ENCODE assay signal across 10 cellular contexts in the genomic region with DNA sequence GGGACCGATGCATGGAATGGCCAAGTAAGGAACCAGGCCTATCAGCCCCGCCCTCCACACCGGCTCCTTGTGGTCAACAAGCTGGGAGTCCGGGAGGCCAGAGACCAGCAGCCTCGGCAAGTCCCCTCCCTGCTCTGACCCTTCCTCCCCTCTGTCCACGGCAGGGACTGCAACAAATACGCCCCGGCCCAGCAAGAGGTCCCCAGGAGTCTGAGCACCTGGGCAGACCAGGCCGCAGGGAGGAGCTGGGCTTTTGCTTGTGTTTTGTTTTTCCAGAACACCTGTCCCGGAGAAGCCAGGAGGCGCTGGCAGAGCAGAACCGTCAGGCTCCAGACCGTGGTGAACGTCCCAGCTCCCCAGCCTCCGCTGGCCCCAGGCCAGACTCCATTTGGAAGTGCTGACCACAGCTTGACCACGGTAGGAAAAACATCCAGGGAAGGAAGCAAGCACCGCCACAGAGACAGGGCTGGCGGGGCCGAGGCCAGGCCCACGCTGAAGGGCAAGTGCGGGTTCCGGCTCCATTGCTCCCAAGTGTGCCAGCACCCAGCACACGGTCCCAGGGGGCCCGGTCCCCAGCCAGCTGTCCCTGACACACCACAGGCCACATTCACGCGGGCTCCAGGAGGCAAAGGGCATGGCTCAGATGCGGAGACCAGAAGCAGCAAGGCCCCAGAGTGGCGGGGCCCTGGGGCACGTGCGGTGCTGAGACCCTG. TPM values are rescaled to one million over a fixed set of nuclear protein-coding genes. Genes with fewer than 3 reads are reported as not detected.
DNase-seq lines count a peak whose midpoint lies in the region; ATAC-seq and TF ChIP-seq lines count a peak whose summit lies in the region.
"Had no signal": no experiment of that assay in that cellular context is flagged by ENCODE, and none has a peak within 500 bp of the region (broad histone marks: within the 10 kb centered on the region; RNA-seq: fewer than 3 reads in every experiment).

No MANE protein-coding gene starts in this region.

- peak overlapping the region; percentile 51 to 87 (median 68) for H3K4me2 ChIP-seq in BLaER1 treated with 17β-estradiol and CSF1 and Interleukin-3, amounts not matched to agents 10 nM and 100 nM
- H3K4me2 ChIP-seq in neuronal stem cell (ENCODE audit: insufficient read depth, low read length, poor library complexity, severe bottlenecking): no peak overlapping the region
- H3K4me2 ChIP-seq: KMS-11 had no signal

- H3K18ac ChIP-seq in neuronal stem cell (ENCODE audit: low read length): peak overlapping the region; percentile 2

- H2BK5ac ChIP-seq in neuronal stem cell (ENCODE audit: low read length): no peak overlapping the region

- H3K79me1 ChIP-seq in neuronal stem cell (ENCODE audit: low read depth, low read length): peaks cover 9% of the 10 kb centered on the region

- TF ChIP-seq CTCF in fibroblast of the aortic adventitia (IDR thresholded peaks at IDR 0.05; ENCODE audit: insufficient read depth, low read length): peak; percentile 22

- peaks cover 0 to 24% (median 15%) of the 10 kb centered on the region in 11 experiments; a peak in 14 of 22 replicates for H3K36me3 ChIP-seq in BLaER1 treated with 17β-estradiol and CSF1 and Interleukin-3, amounts not matched to agents 10 nM and 100 nM
- H3K36me3 ChIP-seq in neuronal stem cell (replicated peaks in 1 of 2; ENCODE audit: control insufficient read depth in 2 of 2, insufficient read depth in 2 of 2, low read length in 2 of 2): peaks cover 3 to 57% of the 10 kb centered on the region in 2 donors

- peaks cover 30 to 76% (median 63%) of the 10 kb centered on the region in 10 experiments for H3K4me1 ChIP-seq in BLaER1 treated with 17β-estradiol and CSF1 and Interleukin-3, amounts not matched to agents 10 nM and 100 nM
- peaks cover 32 to 33% of the 10 kb centered on the region in 2 donors for H3K4me1 ChIP-seq in neuronal stem cell (ENCODE audit: control insufficient read depth in 2 of 2, insufficient read depth in 1 of 2, low read depth in 1 of 2, low read length in 2 of 2)

- no peaks in the 10 kb centered on the region for H3K9me3 ChIP-seq in BLaER1 treated with 17β-estradiol and CSF1 and Interleukin-3, amounts not matched to agents 10 nM and 100 nM (replicated peaks in 1 of 11)
- no peaks in the 10 kb centered on the region for H3K9me3 ChIP-seq in neuronal stem cell (replicated peaks in 1 of 2; ENCODE audit: control insufficient read depth in 2 of 2, insufficient read depth in 1 of 2, low read depth in 1 of 2, low read length in 2 of 2)

- H3K4ac ChIP-seq in neuronal stem cell (ENCODE audit: low read length): no peak overlapping the region

- H3K23ac ChIP-seq in neuronal stem cell (ENCODE audit: low read depth, low read length, poor library complexity): peak overlapping the region; percentile 81

- ATAC-seq in HG03378 (IDR thresholded peaks at IDR 0.05; ENCODE audit: unreplicated experiment): no peak
- no peak for ATAC-seq in HG03135 (IDR thresholded peaks at IDR 0.05; ENCODE audit: unreplicated experiment)
- ATAC-seq in GM18502 (IDR thresholded peaks at IDR 0.05; ENCODE audit: poor library complexity, unreplicated experiment): no peak

- H3K9ac ChIP-seq in BLaER1 treated with 17β-estradiol and CSF1 and Interleukin-3, amounts not matched to agents 10 nM and 100 nM: peak overlapping the region in 4 of 11 experiments; percentile 0 to 57 (median 40); a peak in 5 of 22 replicates
- H3K9ac ChIP-seq in neuronal stem cell (ENCODE audit: low read depth, low read length, poor library complexity): no peak overlapping the region
- H3K9ac ChIP-seq: KMS-11 had no signal

- peaks cover 25 to 69% (median 53%) of the 10 kb centered on the region in 11 experiments; a peak in 20 of 22 replicates for H4K20me1 ChIP-seq in BLaER1 treated with 17β-estradiol and CSF1 and Interleukin-3, amounts not matched to agents 10 nM and 100 nM

- peak; percentile 59 for DNase-seq in SHP77 treated with DMSO at 0.1 percent for 48 hours (lab: John Stamatoyannopoulos, UW)
- DNase-seq in fibroblast of the aortic adventitia (ENCODE audit: low read depth): peak; percentile 73
- DNase-seq in neuronal stem cell (ENCODE audit: low spot score): no peak
- no peak for DNase-seq in CD1c-positive myeloid dendritic cell (ENCODE audit: extremely low spot score)
- DNase-seq: effector CD4-positive, alpha-beta T cell had no signal

- no CpG with 5 or more reads among the region's 30 CpGs for WGBS in neuronal stem cell (ENCODE audit: extremely low coverage in 2 of 2, insufficient read length in 2 of 2, insufficient replicate concordance in 1 of 2), 2 donors

- H2BK12ac ChIP-seq in neuronal stem cell (ENCODE audit: low read length): no peak overlapping the region

- H3K27me3 ChIP-seq in BLaER1 treated with 17β-estradiol and CSF1 and Interleukin-3, amounts not matched to agents 10 nM and 100 nM: no peaks in the 10 kb centered on the region
- no peaks in the 10 kb centered on the region for H3K27me3 ChIP-seq in neuronal stem cell (ENCODE audit: control insufficient read depth in 3 of 3, insufficient read depth in 3 of 3, low read depth in 1 of 3, low read length in 3 of 3)

- H4K91ac ChIP-seq in neuronal stem cell (ENCODE audit: low read depth, low read length, poor library complexity): no peak overlapping the region

- peak overlapping the region; percentile 60 for H2AK5ac ChIP-seq in neuronal stem cell (ENCODE audit: low read depth, low read length)

- peak overlapping the region in 3 of 11 experiments; percentile 14 to 40 (median 39); a peak in 3 of 22 replicates for H3K27ac ChIP-seq in BLaER1 treated with 17β-estradiol and CSF1 and Interleukin-3, amounts not matched to agents 10 nM and 100 nM
- H3K27ac ChIP-seq in neuronal stem cell (replicated peaks; ENCODE audit: low read length): no peak overlapping the region
- H3K27ac ChIP-seq: KMS-11 had no signal

- no peak overlapping the region for H2AFZ ChIP-seq in neuronal stem cell (ENCODE audit: low read length)

- H3K14ac ChIP-seq in neuronal stem cell (ENCODE audit: low read length): no peak overlapping the region

- no peak overlapping the region for H2BK15ac ChIP-seq in neuronal stem cell (ENCODE audit: low read length)

- no peak overlapping the region for H2BK120ac ChIP-seq in neuronal stem cell (ENCODE audit: low read depth, low read length)

- no peak overlapping the region for H3K4me3 ChIP-seq in BLaER1 treated with 17β-estradiol and CSF1 and Interleukin-3, amounts not matched to agents 10 nM and 100 nM
- no peak overlapping the region for H3K4me3 ChIP-seq in fibroblast of the aortic adventitia (ENCODE audit: low read depth, low read length)
- H3K4me3 ChIP-seq in neuronal stem cell (ENCODE audit: low read length in 2 of 2): no peak overlapping the region

- H4K8ac ChIP-seq in neuronal stem cell (ENCODE audit: low read depth, low read length): no peak overlapping the region

RNA-seq across cellular contexts. Expression of a gene that starts 56.6 kb away (rescaled TPM):
- total RNA-seq in fibroblast of the aortic adventitia (ENCODE audit: low replicate concordance): 3.5 and 10.9 TPM in 2 replicates
- 18.5 TPM for polyA plus RNA-seq in neuronal stem cell (2013, experiment 1 of 2)
- polyA plus RNA-seq in neuronal stem cell (2013, experiment 2 of 2): 18.8 TPM

Comparison
In these comparisons a context has a peak if more than half of its experiments do, and no peak if none do; other contexts are left out.
1. DNase-seq: peak in SHP77 treated with DMSO at 0.1 percent for 48 hours (single experiment) and fibroblast of the aortic adventitia (single experiment); none in neuronal stem cell (single experiment) and CD1c-positive myeloid dendritic cell (single experiment).